10 cellular contexts compared by ENCODE assay signal in the genomic region with DNA sequence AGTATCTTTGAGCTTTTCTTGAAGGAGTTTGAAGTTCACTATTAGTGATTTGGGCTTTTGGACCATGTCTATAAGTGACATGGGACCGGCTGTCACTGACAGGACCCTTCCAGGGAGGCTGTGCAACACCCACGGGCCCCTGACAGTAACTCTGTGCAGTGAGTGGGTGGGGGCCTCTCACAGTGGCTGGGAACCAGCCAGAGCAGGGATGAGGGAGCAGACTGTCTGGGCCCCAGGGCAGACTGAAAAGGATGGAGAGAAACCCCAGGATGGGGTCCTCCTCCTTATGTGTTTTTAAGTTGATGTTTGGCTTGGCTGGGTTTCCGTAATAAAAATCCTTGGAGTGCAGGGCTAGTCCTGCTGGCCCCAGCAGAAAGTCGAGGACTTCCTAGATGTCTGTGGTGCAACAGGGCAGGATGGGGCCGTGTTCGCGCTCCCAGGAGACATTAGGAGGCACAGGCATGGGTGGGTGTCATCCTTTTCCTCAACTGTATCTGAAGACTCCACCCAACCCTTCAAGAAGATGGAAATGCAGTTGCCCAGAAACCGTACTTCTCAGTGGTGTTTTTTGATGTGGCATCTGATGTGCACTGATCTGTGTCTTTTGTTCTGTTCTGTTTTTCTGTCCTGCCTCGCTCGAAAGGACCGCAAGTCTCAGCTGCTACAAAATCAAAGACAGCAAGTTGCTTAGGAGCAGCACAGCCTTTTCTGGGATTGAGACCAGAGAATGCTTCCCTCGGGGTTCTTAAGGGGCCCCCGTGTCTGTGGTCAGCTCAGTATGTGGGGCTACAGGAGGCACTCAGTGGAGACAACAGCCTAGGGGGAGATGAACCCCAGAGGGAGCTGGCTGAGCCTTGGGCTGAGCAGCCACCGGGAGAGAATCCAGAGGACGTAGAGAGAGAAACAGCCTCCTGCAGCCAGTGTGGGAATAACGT. TPM values are rescaled to one million over a fixed set of nuclear protein-coding genes. Genes with fewer than 3 reads are reported as not detected.
A peak's percentile ranks its signal among the peaks of the same experiment; 100 is the strongest.
DNase-seq lines count a peak whose midpoint lies in the region; ATAC-seq and TF ChIP-seq lines count a peak whose summit lies in the region.
"Had no signal": no experiment of that assay in that cellular context is flagged by ENCODE, and none has a peak within 500 bp of the region (broad histone marks: within the 10 kb centered on the region; RNA-seq: fewer than 3 reads in every experiment).

No MANE protein-coding gene starts in this region.

- 74 to 78% methylated on average over 7 of the region's 16 CpGs for whole genome bisulfite sequencing in gastroesophageal sphincter (ENCODE audit: low coverage in 1 of 2), 2 donors

- H3K4me3 Mint-ChIP-seq in CD8-positive, alpha-beta memory T cell: peak overlapping the region; percentile 54 to 86 (median 81)
- peak overlapping the region; percentile 65 for H3K4me3 Mint-ChIP-seq in activated T-cell treated with anti-CD3 and anti-CD28 coated beads, Interleukin-2, amount 50 U/mL, for 4 hours
- H3K4me3 Mint-ChIP-seq in nephron: peak overlapping the region in 2 of 3 experiments; percentile 16 to 58
- H3K4me3 Mint-ChIP-seq: natural killer cell had no signal

- POLR2A ChIA-PET in CD8-positive, alpha-beta memory T cell (lab: Charles Lee): interaction anchor here (1.0 kb wide), 1 partner anchor 29 kb away, joined by 4 read pairs; no protein-coding TSS in a partner anchor

- peak in 2 of 5 donors; percentile 54 to 82 for DNase-seq in CD8-positive, alpha-beta memory T cell
- no peak for DNase-seq in activated T-cell treated with anti-CD3 and anti-CD28 coated beads, Interleukin-2, amount 50 U/mL, for 4 hours
- DNase-seq in middle frontal gyrus (ENCODE audit: extremely low spot score, low spot score) (no peak), uterus (no peak)
- DNase-seq: natural killer cell, NCI-H774 had no signal

- no peaks in the 10 kb centered on the region for H3K9me3 ChIP-seq in CD8-positive, alpha-beta memory T cell (ENCODE audit: low read length)
- H3K9me3 ChIP-seq in gastroesophageal sphincter: no peaks in the 10 kb centered on the region
- H3K9me3 ChIP-seq in uterus: no peaks in the 10 kb centered on the region

- H3K4me1 Mint-ChIP-seq in CD8-positive, alpha-beta memory T cell: peaks cover 70 to 90% (median 82%) of the 10 kb centered on the region in 3 donors
- peaks cover 94% of the 10 kb centered on the region for H3K4me1 Mint-ChIP-seq in activated T-cell treated with anti-CD3 and anti-CD28 coated beads, Interleukin-2, amount 50 U/mL, for 4 hours (ENCODE audit: low read depth)
- peaks cover 39% of the 10 kb centered on the region for H3K4me1 Mint-ChIP-seq in nephron

- peak overlapping the region; percentile 12 for H3K27ac ChIP-seq in CD8-positive, alpha-beta memory T cell (ENCODE audit: low read depth, low read length)
- no peak overlapping the region for H3K27ac ChIP-seq in gastroesophageal sphincter
- H3K27ac ChIP-seq in uterus: no peak overlapping the region

- peaks cover 10% of the 10 kb centered on the region for H3K36me3 ChIP-seq in CD8-positive, alpha-beta memory T cell (ENCODE audit: insufficient read depth, low read length)
- H3K36me3 ChIP-seq in gastroesophageal sphincter (peaks cover 0 to 86% of the 10 kb centered on the region in 2 donors), uterus (no peaks in the 10 kb centered on the region)

- no peak for TF ChIP-seq CTCF in nephron (IDR thresholded peaks at IDR 0.05; ENCODE audit: unreplicated experiment in 3 of 3)
- no peak for TF ChIP-seq CTCF in gastroesophageal sphincter (IDR thresholded peaks at IDR 0.05)
- TF ChIP-seq CTCF in uterus (IDR thresholded peaks at IDR 0.05): no peak

- CTCF ChIA-PET in CD8-positive, alpha-beta memory T cell (lab: Charles Lee): interaction anchor here (0.6 to 1.4 kb wide), 2 partner anchors 10 to 63 kb away, joined by 3 to 4 read pairs; no protein-coding TSS in a partner anchor

- no peak for TF ChIP-seq EP300 in gastroesophageal sphincter (IDR thresholded peaks at IDR 0.05)

- no peaks in the 10 kb centered on the region for H3K9me3 Mint-ChIP-seq in CD8-positive, alpha-beta memory T cell
- H3K9me3 Mint-ChIP-seq in activated T-cell treated with anti-CD3 and anti-CD28 coated beads, Interleukin-2, amount 50 U/mL, for 4 hours: no peaks in the 10 kb centered on the region
- no peaks in the 10 kb centered on the region for H3K9me3 Mint-ChIP-seq in nephron
- H3K9me3 Mint-ChIP-seq: natural killer cell had no signal

- H3K4me3 ChIP-seq in CD8-positive, alpha-beta memory T cell (ENCODE audit: low read length): peak overlapping the region; percentile 47
- H3K4me3 ChIP-seq in gastroesophageal sphincter (no peak overlapping the region), uterus (no peak overlapping the region)

- peak; percentile 53 for ATAC-seq in HG02678 (IDR thresholded peaks at IDR 0.05; ENCODE audit: unreplicated experiment)
- ATAC-seq in activated T-cell treated with anti-CD3 and anti-CD28 coated beads, Interleukin-2, amount 50 U/mL, for 4 hours: peak; percentile 23 to 25
- ATAC-seq in gastroesophageal sphincter: no peak
- no peak for ATAC-seq in GM21367 (IDR thresholded peaks at IDR 0.05; ENCODE audit: unreplicated experiment)

- peaks cover 100% of the 10 kb centered on the region for H3K4me1 ChIP-seq in CD8-positive, alpha-beta memory T cell (ENCODE audit: insufficient read depth, low read length)
- H3K4me1 ChIP-seq in gastroesophageal sphincter (peaks cover 0 to 19% (median 0%) of the 10 kb centered on the region in 3 donors), uterus (no peaks in the 10 kb centered on the region)

- intact Hi-C loops in uterus (cut with DNase I; ENCODE audit: low total_unique reads): no loop called here

- H3K27ac Mint-ChIP-seq in CD8-positive, alpha-beta memory T cell: peak overlapping the region; percentile 86 to 97 (median 94)
- H3K27ac Mint-ChIP-seq in nephron: peak overlapping the region; percentile 88 to 99 (median 98)

- H3K27me3 Mint-ChIP-seq in CD8-positive, alpha-beta memory T cell: no peaks in the 10 kb centered on the region
- H3K27me3 Mint-ChIP-seq in activated T-cell treated with anti-CD3 and anti-CD28 coated beads, Interleukin-2, amount 50 U/mL, for 4 hours (ENCODE audit: low read depth): no peaks in the 10 kb centered on the region
- no peaks in the 10 kb centered on the region for H3K27me3 Mint-ChIP-seq in nephron (ENCODE audit: low read depth)

- no peaks in the 10 kb centered on the region for H3K27me3 ChIP-seq in CD8-positive, alpha-beta memory T cell (ENCODE audit: insufficient read depth, low read length, poor library complexity, severe bottlenecking)
- H3K27me3 ChIP-seq in gastroesophageal sphincter: no peaks in the 10 kb centered on the region
- no peaks in the 10 kb centered on the region for H3K27me3 ChIP-seq in uterus

- no peak for TF ChIP-seq POLR2A in gastroesophageal sphincter (IDR thresholded peaks at IDR 0.05)
- TF ChIP-seq POLR2A in uterus (IDR thresholded peaks at IDR 0.05): no peak

- peaks cover 15 to 74% (median 28%) of the 10 kb centered on the region in 3 donors for H3K36me3 Mint-ChIP-seq in CD8-positive, alpha-beta memory T cell
- H3K36me3 Mint-ChIP-seq in activated T-cell treated with anti-CD3 and anti-CD28 coated beads, Interleukin-2, amount 50 U/mL, for 4 hours (ENCODE audit: insufficient read depth): peaks cover 29% of the 10 kb centered on the region
- peaks cover 57% of the 10 kb centered on the region for H3K36me3 Mint-ChIP-seq in nephron (ENCODE audit: low read depth)
- H3K36me3 Mint-ChIP-seq: natural killer cell had no signal

RNA-seq across cellular contexts. Expression of a gene that starts 24.2 kb away (rescaled TPM):
- total RNA-seq in CD8-positive, alpha-beta memory T cell: 10 to 100 TPM; 26.5 to 28.4 TPM
- polyA plus RNA-seq in CD8-positive, alpha-beta memory T cell: 6.9 TPM
- 10 to 100 TPM; 27.4 to 38.3 (median 32.7) TPM for total RNA-seq in activated T-cell treated with anti-CD3 and anti-CD28 coated beads, Interleukin-2, amount 50 U/mL, for 4 hours
- total RNA-seq in gastroesophageal sphincter: 10 to 100 TPM in 2 of 4 donors, 1 to 10 TPM in 2; 7.1 to 20.7 (median 9.3) TPM
- total RNA-seq in uterus: 1 to 10 TPM in 3 of 4 donors, under 1 TPM in 1; 0.77 to 8.1 (median 5.0) TPM

RNA-seq across cellular contexts. Expression of a gene that starts 55.0 kb away (rescaled TPM):
- total RNA-seq in CD8-positive, alpha-beta memory T cell: 10 to 100 TPM; 26.9 to 30.7 TPM
- polyA plus RNA-seq in CD8-positive, alpha-beta memory T cell: 3.8 TPM
- 10 to 100 TPM; 15.6 to 27.0 (median 25.6) TPM for total RNA-seq in activated T-cell treated with anti-CD3 and anti-CD28 coated beads, Interleukin-2, amount 50 U/mL, for 4 hours
- total RNA-seq in gastroesophageal sphincter: 10 to 100 TPM; 24.8 to 91.5 (median 46.6) TPM
- total RNA-seq in uterus: 10 to 100 TPM; 13.2 to 82.0 (median 61.5) TPM

Comparison
In these comparisons a context has a peak if more than half of its experiments do, and no peak if none do; other contexts are left out.
1. ATAC-seq: peak in HG02678 (single experiment) and activated T-cell treated with anti-CD3 and anti-CD28 coated beads, Interleukin-2, amount 50 U/mL, for 4 hours (2 of 2); none in gastroesophageal sphincter (single experiment) and GM21367 (single experiment).
2. Peak in every context shown above with its lines, with median percentiles within 50 percentile points of each other: H3K4me3 Mint-ChIP-seq.